15 cellular contexts compared by ENCODE assay signal in genomic region chr17:50976951-50977472, GRCh38.
DNase-seq lines count a peak whose midpoint lies in the region; ATAC-seq and TF ChIP-seq lines count a peak whose summit lies in the region.
"Had no signal": no experiment of that assay in that cellular context is flagged by ENCODE, and none has a peak within 500 bp of the region (broad histone marks: within the 10 kb centered on the region; RNA-seq: fewer than 3 reads in every experiment).

No MANE protein-coding gene starts in this region.

- H3K27ac Mint-ChIP-seq in T-helper 2 cell treated with Interferon-gamma antibody and Interleukin-4, amounts not matched to agents 5 μg/mL and 100 μg/mL, for 36 hours: peak overlapping the region; percentile 93
- H3K27ac Mint-ChIP-seq in endothelial cell (ENCODE audit: unreplicated experiment): peak overlapping the region; percentile 90

- H3K4me1 ChIP-seq in right atrium auricular region (peaks cover 0 to 5% of the 10 kb centered on the region in 2 donors), thyroid gland (peaks cover 12 to 40% of the 10 kb centered on the region in 2 donors), uterus (no peaks in the 10 kb centered on the region)

- H3K27ac ChIP-seq in right atrium auricular region (peak overlapping the region; percentile 31 to 33), thyroid gland (peak overlapping the region; percentile 42 to 68 (median 55)), uterus (peak overlapping the region in 1 of 2 donors; percentile 29)

- H3K36me3 ChIP-seq in right atrium auricular region (peaks cover 65% of the 10 kb centered on the region), thyroid gland (peaks cover 16 to 43% of the 10 kb centered on the region in 2 donors), uterus (no peaks in the 10 kb centered on the region)

- no peaks in the 10 kb centered on the region for H3K27me3 Mint-ChIP-seq in T-helper 2 cell treated with Interferon-gamma antibody and Interleukin-4, amounts not matched to agents 5 μg/mL and 100 μg/mL, for 36 hours (ENCODE audit: low read depth)
- H3K27me3 Mint-ChIP-seq in endothelial cell (ENCODE audit: unreplicated experiment): no peaks in the 10 kb centered on the region

- TF ChIP-seq CTCF in right atrium auricular region (IDR thresholded peaks at IDR 0.05): no peak
- no peak for TF ChIP-seq CTCF in endothelial cell (IDR thresholded peaks at IDR 0.05; ENCODE audit: unreplicated experiment)
- no peak for TF ChIP-seq CTCF in thyroid gland (IDR thresholded peaks at IDR 0.05)
- no peak for TF ChIP-seq CTCF in uterus (IDR thresholded peaks at IDR 0.05)

- peaks cover 31% of the 10 kb centered on the region for H3K36me3 Mint-ChIP-seq in T-helper 2 cell treated with Interferon-gamma antibody and Interleukin-4, amounts not matched to agents 5 μg/mL and 100 μg/mL, for 36 hours (ENCODE audit: low read depth)
- H3K36me3 Mint-ChIP-seq in endothelial cell (ENCODE audit: low read depth, unreplicated experiment): peaks cover 18% of the 10 kb centered on the region

- H3K4me3 Mint-ChIP-seq in T-helper 2 cell treated with Interferon-gamma antibody and Interleukin-4, amounts not matched to agents 5 μg/mL and 100 μg/mL, for 36 hours: peak overlapping the region; percentile 73
- H3K4me3 Mint-ChIP-seq in endothelial cell (ENCODE audit: unreplicated experiment): no peak overlapping the region

- TF ChIP-seq POLR2A in thyroid gland (IDR thresholded peaks at IDR 0.05) (no peak), uterus (IDR thresholded peaks at IDR 0.05) (no peak)

- 41 to 47% methylated on average over 2 of the region's 2 CpGs for WGBS in thyroid gland, 2 donors

- H3K27me3 ChIP-seq in right atrium auricular region (no peaks in the 10 kb centered on the region), thyroid gland (no peaks in the 10 kb centered on the region), uterus (no peaks in the 10 kb centered on the region)

- H3K4me1 Mint-ChIP-seq in T-helper 2 cell treated with Interferon-gamma antibody and Interleukin-4, amounts not matched to agents 5 μg/mL and 100 μg/mL, for 36 hours (ENCODE audit: low read depth): peaks cover 14% of the 10 kb centered on the region
- peaks cover 6% of the 10 kb centered on the region for H3K4me1 Mint-ChIP-seq in endothelial cell (ENCODE audit: unreplicated experiment)

- no peak for DNase-seq in right atrium auricular region (ENCODE audit: low spot score)
- DNase-seq in Right ventricle myocardium superior: no peak
- DNase-seq in T-helper 2 cell treated with Interferon-gamma antibody and Interleukin-4, amounts not matched to agents 5 μg/mL and 100 μg/mL, for 36 hours (ENCODE audit: low spot score): no peak
- DNase-seq in endothelial cell (ENCODE audit: low spot score): no peak
- no peak for DNase-seq in thyroid gland
- DNase-seq in stimulated activated CD4-positive, alpha-beta T cell treated with anti-CD3 and anti-CD28 coated beads, Interleukin-4, amount 100 ng/mL, for 4 hours: no peak
- DNase-seq in uterus: no peak
- DNase-seq: C1 segment of cervical spinal cord; GDM1; hippocampal formation; IMR-90; mammary epithelial cell; stimulated activated naive CD4-positive, alpha-beta T cell treated with Interleukin-2 at 50 U/mL for 16 hours; SW 1271 had no signal

- H3K9me3 ChIP-seq in right atrium auricular region (no peaks in the 10 kb centered on the region), thyroid gland (no peaks in the 10 kb centered on the region), uterus (no peaks in the 10 kb centered on the region)

- H3K4me3 ChIP-seq in right atrium auricular region (no peak overlapping the region), thyroid gland (replicated peaks in 1 of 3) (no peak overlapping the region), uterus (no peak overlapping the region)

- intact Hi-C loops in Right ventricle myocardium superior (cut with DNase I) (no loop called here), thyroid gland (cut with DNase I) (no loop called here), uterus (cut with DNase I; ENCODE audit: low total_unique reads) (no loop called here)

- ATAC-seq in Right ventricle myocardium superior (ENCODE audit: poor library complexity): no peak
- ATAC-seq in HG03520 (IDR thresholded peaks at IDR 0.05; ENCODE audit: unreplicated experiment): no peak

- H3K9me3 Mint-ChIP-seq in T-helper 2 cell treated with Interferon-gamma antibody and Interleukin-4, amounts not matched to agents 5 μg/mL and 100 μg/mL, for 36 hours: no peaks in the 10 kb centered on the region
- no peaks in the 10 kb centered on the region for H3K9me3 Mint-ChIP-seq in endothelial cell (ENCODE audit: unreplicated experiment)
